25 cellular contexts compared by ENCODE assay signal in the genomic region with DNA sequence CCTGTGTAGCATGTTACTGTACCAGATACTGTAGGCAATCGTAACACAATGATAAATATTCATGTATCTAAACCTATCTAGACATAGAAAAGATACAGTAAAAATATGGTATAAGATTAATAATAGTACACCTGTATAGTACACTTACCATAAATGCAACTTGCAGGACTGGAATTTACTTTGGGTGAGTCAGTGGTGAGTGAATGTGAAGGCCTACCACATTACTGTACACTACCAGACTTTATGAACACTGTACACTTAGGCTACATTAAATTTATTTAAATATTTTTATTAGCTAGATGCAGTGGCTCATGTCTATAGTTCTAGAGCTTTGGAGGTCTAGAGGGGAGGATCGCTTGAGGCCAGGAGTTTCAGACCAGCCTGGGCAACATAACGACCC.
"Had no signal": no experiment of that assay in that cellular context is flagged by ENCODE, and none has a peak within 500 bp of the region (broad histone marks: within the 10 kb centered on the region; RNA-seq: fewer than 3 reads in every experiment).

No MANE protein-coding gene starts in this region.

- H3K4me3 Mint-ChIP-seq: activated CD4-positive, alpha-beta T cell treated with anti-CD3 and anti-CD28 coated beads, Interleukin-2, amount 10 ng/mL, durations not matched to agents 24 days and 14 days; activated CD8-positive, alpha-beta memory T cell treated with anti-CD3 and anti-CD28 coated beads, Interleukin-2, amount 10 ng/mL, durations not matched to agents 7 days and 5 days; activated naive CD4-positive, alpha-beta T cell treated with anti-CD3 and anti-CD28 coated beads, Interleukin-2, amount 50 U/mL, for 24 hours; activated T-cell treated with anti-CD3 and anti-CD28 coated beads, Interleukin-2, amount 50 U/mL, for 24 hours; activated T-helper 1 cell treated with anti-CD3 and anti-CD28 coated beads, Interleukin-12 subunit alpha, Interleukin-12 subunit beta, Interleukin-2, Interleukin-4 antibody, amounts not matched to agents 30 ng/mL and 10 ng/mL and 1 ng/mL, durations not matched to agents 14 hours and 24 hours and 36 hours; brain; T-helper 17 cell; WTC11 had no signal

- H3K36me3 ChIP-seq: cardiac muscle cell, MG63 had no signal

- H3K9me3 ChIP-seq: MG63 had no signal

- H3K4me3 ChIP-seq: cardiac muscle cell, MG63, PC-9 had no signal

- H3K27ac Mint-ChIP-seq: activated CD4-positive, alpha-beta T cell treated with anti-CD3 and anti-CD28 coated beads, Interleukin-2, amount 10 ng/mL, durations not matched to agents 24 days and 14 days; activated CD8-positive, alpha-beta memory T cell treated with anti-CD3 and anti-CD28 coated beads, Interleukin-2, amount 10 ng/mL, durations not matched to agents 7 days and 5 days; activated naive CD4-positive, alpha-beta T cell treated with anti-CD3 and anti-CD28 coated beads, Interleukin-2, amount 50 U/mL, for 24 hours; activated T-cell treated with anti-CD3 and anti-CD28 coated beads, Interleukin-2, amount 50 U/mL, for 24 hours; activated T-helper 1 cell treated with anti-CD3 and anti-CD28 coated beads, Interleukin-12 subunit alpha, Interleukin-12 subunit beta, Interleukin-2, Interleukin-4 antibody, amounts not matched to agents 30 ng/mL and 10 ng/mL and 1 ng/mL, durations not matched to agents 14 hours and 24 hours and 36 hours; brain; T-helper 17 cell; WTC11 had no signal

- H3K36me3 Mint-ChIP-seq: activated CD8-positive, alpha-beta memory T cell treated with anti-CD3 and anti-CD28 coated beads, Interleukin-2, amount 10 ng/mL, durations not matched to agents 7 days and 5 days; activated naive CD4-positive, alpha-beta T cell treated with anti-CD3 and anti-CD28 coated beads, Interleukin-2, amount 50 U/mL, for 24 hours; WTC11 had no signal

- H2AFZ ChIP-seq: PC-9 had no signal

- ATAC-seq: activated CD8-positive, alpha-beta memory T cell treated with anti-CD3 and anti-CD28 coated beads, Interleukin-2, amount 10 ng/mL, durations not matched to agents 7 days and 5 days; T-helper 17 cell; WTC11 had no signal

- H3K4me2 ChIP-seq: PC-9 had no signal

- H3K9me3 Mint-ChIP-seq: activated CD4-positive, alpha-beta T cell treated with anti-CD3 and anti-CD28 coated beads, Interleukin-2, amount 10 ng/mL, durations not matched to agents 24 days and 14 days; activated naive CD4-positive, alpha-beta T cell treated with anti-CD3 and anti-CD28 coated beads, Interleukin-2, amount 50 U/mL, for 24 hours; activated T-cell treated with anti-CD3 and anti-CD28 coated beads, Interleukin-2, amount 50 U/mL, for 24 hours; activated T-helper 1 cell treated with anti-CD3 and anti-CD28 coated beads, Interleukin-12 subunit alpha, Interleukin-12 subunit beta, Interleukin-2, Interleukin-4 antibody, amounts not matched to agents 30 ng/mL and 10 ng/mL and 1 ng/mL, durations not matched to agents 14 hours and 24 hours and 36 hours had no signal

- DNase-seq: activated CD4-positive, alpha-beta T cell treated with anti-CD3 and anti-CD28 coated beads for 1 hour; activated CD4-positive, alpha-beta T cell treated with anti-CD3 and anti-CD28 coated beads, Interleukin-2, amount 10 ng/mL, durations not matched to agents 24 days and 14 days; activated CD4-positive, alpha-beta T cell treated with anti-CD3 and anti-CD28 coated beads, Interleukin-2, amount 50 U/mL, for 48 hours; activated CD8-positive, alpha-beta memory T cell treated with anti-CD3 and anti-CD28 coated beads, Interleukin-2, amount 10 ng/mL, durations not matched to agents 7 days and 5 days; activated effector memory CD4-positive, alpha-beta T cell treated with Interleukin-2 at 50 U/mL for 16 hours; activated naive CD4-positive, alpha-beta T cell; activated T-cell treated with anti-CD3 and anti-CD28 coated beads, Interleukin-2, amount 50 U/mL, for 24 hours; aorta; MG63; NCI-H1092 treated with DMSO at 0.1 percent for 48 hours; NCI-H1436; NCI-H1694 treated with DMSO at 0.1 percent for 48 hours; NCI-H2029 treated with DMSO at 0.1 percent for 48 hours; NCI-H345; NCI-H510A; NCI-H526 treated with DMSO at 0.1 percent for 48 hours; PC-9; SIG-M5; T-helper 17 cell; T-helper 9 cell had no signal

- H3K27ac ChIP-seq: cardiac muscle cell, PC-9 had no signal

- H3K27me3 Mint-ChIP-seq: activated naive CD4-positive, alpha-beta T cell treated with anti-CD3 and anti-CD28 coated beads, Interleukin-2, amount 50 U/mL, for 24 hours; brain had no signal

- H3K4me1 Mint-ChIP-seq: activated CD4-positive, alpha-beta T cell treated with anti-CD3 and anti-CD28 coated beads, Interleukin-2, amount 10 ng/mL, durations not matched to agents 24 days and 14 days; activated CD8-positive, alpha-beta memory T cell treated with anti-CD3 and anti-CD28 coated beads, Interleukin-2, amount 10 ng/mL, durations not matched to agents 7 days and 5 days; activated naive CD4-positive, alpha-beta T cell treated with anti-CD3 and anti-CD28 coated beads, Interleukin-2, amount 50 U/mL, for 24 hours; T-helper 17 cell had no signal

- H3K27me3 ChIP-seq: cardiac muscle cell, MG63 had no signal
